In the genomic region with DNA sequence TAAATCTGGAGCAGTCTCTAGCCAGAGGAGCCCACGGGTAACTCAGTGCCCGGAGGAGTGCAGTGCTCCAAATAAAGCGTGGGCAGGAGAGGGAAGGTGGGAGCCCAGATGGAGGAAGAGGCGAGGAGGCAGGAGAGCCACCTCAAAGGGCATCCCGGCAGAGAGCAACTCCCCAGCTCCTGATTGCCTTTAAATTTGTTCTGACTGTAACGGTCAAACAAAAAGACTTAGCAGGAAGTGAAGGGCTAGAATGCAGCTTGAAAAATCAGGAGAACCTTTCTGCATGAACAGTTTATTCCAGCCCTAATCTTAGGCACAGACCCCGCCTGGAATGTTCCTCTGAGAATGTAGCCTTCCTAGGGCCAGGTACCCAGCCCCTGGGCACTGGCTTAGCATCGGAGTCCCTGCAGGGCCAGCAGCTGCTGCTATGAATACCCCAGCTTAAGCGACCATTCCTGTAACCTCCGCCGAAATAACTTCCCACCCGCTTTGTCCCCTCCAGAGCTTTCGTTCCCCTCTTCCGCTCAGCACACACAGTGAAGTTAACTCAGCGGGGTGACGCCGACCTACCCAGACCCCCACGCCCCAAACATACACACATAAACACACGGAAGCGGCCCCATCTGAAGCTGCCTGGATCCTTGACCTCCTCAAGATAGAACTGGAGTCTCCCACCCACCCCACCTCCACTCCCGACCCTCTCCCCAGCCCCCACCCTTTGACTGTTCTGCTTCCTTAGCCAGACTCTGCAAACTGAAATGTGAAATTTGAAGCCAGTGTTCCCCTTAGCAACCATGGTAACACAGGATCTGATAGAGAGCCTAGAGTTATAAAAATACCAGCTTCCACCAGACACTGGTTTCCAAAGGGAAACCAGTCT, we compare ENCODE assay signal across 7 cellular contexts.
DNase-seq lines count a peak whose midpoint lies in the region; ATAC-seq and TF ChIP-seq lines count a peak whose summit lies in the region.

No MANE protein-coding gene starts in this region.

- TF ChIP-seq CTCF in VCaP (conservative IDR thresholded peaks at IDR 0.05), result no peak
- TF ChIP-seq CTCF in left ventricle myocardium inferior (IDR thresholded peaks at IDR 0.05; ENCODE audit: borderline replicate concordance), result no peak

- H3K27ac ChIP-seq in VCaP (peak overlapping the region; percentile 72), left ventricle myocardium inferior (replicated peaks) (peak overlapping the region; percentile 82), skeletal muscle tissue (ENCODE audit: low read depth, low read length) (peak overlapping the region; percentile 43)

- ATAC-seq in GM21717 (IDR thresholded peaks at IDR 0.05; ENCODE audit: unreplicated experiment) (no peak), GM18517 (IDR thresholded peaks at IDR 0.05; ENCODE audit: unreplicated experiment) (no peak)

- H3K36me3 ChIP-seq in left ventricle myocardium inferior, result peaks cover 6% of the 10 kb centered on the region
- H3K36me3 ChIP-seq in skeletal muscle tissue (ENCODE audit: control insufficient read depth in 3 of 3, insufficient read depth in 3 of 3, low read length in 3 of 3), result no peaks in the 10 kb centered on the region

- intact Hi-C loops in left ventricle myocardium inferior (cut with micrococcal nuclease), result no loop called here

- peaks cover 9% of the 10 kb centered on the region for H3K9me3 ChIP-seq in left ventricle myocardium inferior (replicated peaks)
- H3K9me3 ChIP-seq in skeletal muscle tissue (ENCODE audit: control insufficient read depth in 3 of 3, low read length in 3 of 3), result no peaks in the 10 kb centered on the region

- H3K27me3 ChIP-seq in left ventricle myocardium inferior (ENCODE audit: low read depth) (no peaks in the 10 kb centered on the region), skeletal muscle tissue (ENCODE audit: control insufficient read depth in 3 of 3, insufficient read depth in 3 of 3, low read length in 3 of 3) (no peaks in the 10 kb centered on the region)

- peak; percentile 39 for DNase-seq in MV-4-11 (lab: John Stamatoyannopoulos, UW)
- no peak for DNase-seq in left ventricle myocardium inferior
- no peak for DNase-seq in superior temporal gyrus (ENCODE audit: extremely low spot score)

- H3K9ac ChIP-seq in skeletal muscle tissue (ENCODE audit: low read depth in 1 of 3, low read length in 3 of 3), result peak overlapping the region; percentile 23 to 69 (median 42)

- H3K4me3 ChIP-seq in left ventricle myocardium inferior, result peak overlapping the region; percentile 36
- H3K4me3 ChIP-seq in skeletal muscle tissue (ENCODE audit: low read length in 3 of 3), result peak overlapping the region; percentile 52 to 60 (median 55)

- peaks cover 63% of the 10 kb centered on the region for H3K4me1 ChIP-seq in left ventricle myocardium inferior
- peaks cover 34 to 42% (median 36%) of the 10 kb centered on the region in 3 donors for H3K4me1 ChIP-seq in skeletal muscle tissue (ENCODE audit: control insufficient read depth in 3 of 3, insufficient read depth in 3 of 3, low read length in 3 of 3)
